ENCODE assay signal across 2 cellular contexts in genomic region chr4:175424111-175424510, GRCh38.
TF ChIP-seq lines count a peak whose summit lies in the region.

No MANE protein-coding gene starts in this region.

TF ChIP-seq in SK-N-SH, 30 proteins besides CTCF, POLR2A, EP300 and RAD21 (continued from another document):
- TF ChIP-seq RFX5 (IDR thresholded peaks at IDR 0.05; ENCODE audit: low read length) (no peak), FOXJ3 (CRISPR knock-in tag; IDR thresholded peaks at IDR 0.05) (no peak), CHD2 (IDR thresholded peaks at IDR 0.05; ENCODE audit: low read length, partially characterized antibody) (no peak), POLR2AphosphoS5 (IDR thresholded peaks at IDR 0.05; ENCODE audit: low read depth, low read length) (no peak), ELF1 (IDR thresholded peaks at IDR 0.05) (no peak), GABPA (IDR thresholded peaks at IDR 0.05; ENCODE audit: low read depth) (no peak)
TF ChIP-seq in SK-N-SH: peak in this region for 0.

TF ChIP-seq in SK-N-SH treated with all-trans-retinoic acid at 6 μM for 48 hours, 23 proteins besides CTCF, POLR2A, EP300 and RAD21 (continued from another document):
- TF ChIP-seq, protein P1, sequence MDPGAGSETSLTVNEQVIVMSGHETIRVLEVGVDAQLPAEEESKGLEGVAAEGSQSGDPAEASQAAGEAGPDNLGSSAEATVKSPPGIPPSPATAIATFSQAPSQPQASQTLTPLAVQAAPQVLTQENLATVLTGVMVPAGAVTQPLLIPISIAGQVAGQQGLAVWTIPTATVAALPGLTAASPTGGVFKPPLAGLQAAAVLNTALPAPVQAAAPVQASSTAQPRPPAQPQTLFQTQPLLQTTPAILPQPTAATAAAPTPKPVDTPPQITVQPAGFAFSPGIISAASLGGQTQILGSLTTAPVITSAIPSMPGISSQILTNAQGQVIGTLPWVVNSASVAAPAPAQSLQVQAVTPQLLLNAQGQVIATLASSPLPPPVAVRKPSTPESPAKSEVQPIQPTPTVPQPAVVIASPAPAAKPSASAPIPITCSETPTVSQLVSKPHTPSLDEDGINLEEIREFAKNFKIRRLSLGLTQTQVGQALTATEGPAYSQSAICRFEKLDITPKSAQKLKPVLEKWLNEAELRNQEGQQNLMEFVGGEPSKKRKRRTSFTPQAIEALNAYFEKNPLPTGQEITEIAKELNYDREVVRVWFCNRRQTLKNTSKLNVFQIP (CRISPR knock-in tag; IDR thresholded peaks at IDR 0.05; ENCODE audit: borderline replicate concordance, low read depth) = no peak
- TF ChIP-seq ZNF565 (CRISPR knock-in tag; conservative IDR thresholded peaks at IDR 0.05; ENCODE audit: low read depth) (no peak), SNAI2 (CRISPR knock-in tag; IDR thresholded peaks at IDR 0.05) (no peak), GLIS3 (CRISPR knock-in tag; IDR thresholded peaks at IDR 0.05) (no peak), ZFP3 (CRISPR knock-in tag; IDR thresholded peaks at IDR 0.05) (no peak), OSR1 (CRISPR knock-in tag; IDR thresholded peaks at IDR 0.05) (no peak)
